In genomic region chr6:89021629-89022028, GRCh38 we compare ENCODE assay signal across 19 cellular contexts. TPM values are rescaled to one million over a fixed set of nuclear protein-coding genes. Genes with fewer than 3 reads are reported as not detected.
DNase-seq lines count a peak whose midpoint lies in the region; ATAC-seq, FAIRE-seq and TF ChIP-seq lines count a peak whose summit lies in the region.
"Had no signal": no experiment of that assay in that cellular context is flagged by ENCODE, and none has a peak within 500 bp of the region (broad histone marks: within the 10 kb centered on the region; RNA-seq: fewer than 3 reads in every experiment).

No MANE protein-coding gene starts in this region.

- H3K4me1 ChIP-seq in HUES64 (ENCODE audit: insufficient read depth, low read length) = peaks cover 25% of the 10 kb centered on the region
- peaks cover 50% of the 10 kb centered on the region for H3K4me1 ChIP-seq in body of pancreas
- H3K4me1 ChIP-seq in iPS-20b (ENCODE audit: insufficient read depth, low read length) = peaks cover 19% of the 10 kb centered on the region
- peaks cover 35% of the 10 kb centered on the region for H3K4me1 ChIP-seq in stomach smooth muscle (ENCODE audit: control insufficient read depth, insufficient read depth, low read length)
- H3K4me1 ChIP-seq in CD8-positive, alpha-beta T cell (ENCODE audit: insufficient read depth, low read length) = no peaks in the 10 kb centered on the region

- no peak overlapping the region for H3K27ac Mint-ChIP-seq in CD8-positive, alpha-beta T cell
- H3K27ac Mint-ChIP-seq: activated B cell treated with CpG ODN at 0.5 μM for 24 hours; activated naive CD8-positive, alpha-beta T cell treated with anti-CD3 and anti-CD28 coated beads, Interleukin-2, amount 50 U/mL, for 24 hours; activated T-helper 1 cell treated with anti-CD3 and anti-CD28 coated beads, Interleukin-12 subunit alpha, Interleukin-12 subunit beta, Interleukin-2, Interleukin-4 antibody, amounts not matched to agents 30 ng/mL and 10 ng/mL and 1 ng/mL, durations not matched to agents 14 hours and 24 hours and 36 hours; T-helper 17 cell had no signal

- POLR2A ChIA-PET in CD8-positive, alpha-beta T cell (lab: Charles Lee) = no interaction called here

- H3K36me3 ChIP-seq in HUES64 (ENCODE audit: insufficient read depth, low read length) (no peaks in the 10 kb centered on the region), body of pancreas (replicated peaks in 1 of 2; ENCODE audit: insufficient read depth in 1 of 2, low read depth in 2 of 2) (no peaks in the 10 kb centered on the region), iPS-20b (ENCODE audit: insufficient read depth, low read depth, low read length) (no peaks in the 10 kb centered on the region), stomach smooth muscle (ENCODE audit: control insufficient read depth in 2 of 2, insufficient read depth in 2 of 2, low read length in 2 of 2) (no peaks in the 10 kb centered on the region)
- no peaks in the 10 kb centered on the region for H3K36me3 ChIP-seq in CD8-positive, alpha-beta T cell (ENCODE audit: insufficient read depth, low read length)

- H3K9me3 ChIP-seq in HUES64 (ENCODE audit: insufficient read depth, low read depth, low read length) (no peaks in the 10 kb centered on the region), body of pancreas (no peaks in the 10 kb centered on the region), iPS-20b (ENCODE audit: insufficient read depth, low read depth, low read length) (no peaks in the 10 kb centered on the region), stomach smooth muscle (ENCODE audit: control insufficient read depth in 2 of 2, low read length in 2 of 2) (no peaks in the 10 kb centered on the region)
- H3K9me3 ChIP-seq in CD8-positive, alpha-beta T cell (ENCODE audit: low read length) = no peaks in the 10 kb centered on the region

- H3K9ac ChIP-seq in HUES64 (ENCODE audit: low read depth, low read length) (no peak overlapping the region), iPS-20b (ENCODE audit: low read depth, low read length) (0 out of 2 replicates have a peak overlapping the region, but pooled peaks have one; percentile 1), stomach smooth muscle (ENCODE audit: low read length in 2 of 2) (no peak overlapping the region)

- no peak for TF ChIP-seq CTCF in body of pancreas (IDR thresholded peaks at IDR 0.05)
- TF ChIP-seq CTCF in CD8-positive, alpha-beta T cell (IDR thresholded peaks at IDR 0.05) = no peak

- H3K27me3 Mint-ChIP-seq in CD8-positive, alpha-beta T cell (ENCODE audit: low read depth) = no peaks in the 10 kb centered on the region
- H3K27me3 Mint-ChIP-seq: activated naive CD8-positive, alpha-beta T cell treated with anti-CD3 and anti-CD28 coated beads, Interleukin-2, amount 50 U/mL, for 24 hours had no signal

- intact Hi-C loops in body of pancreas (cut with DNase I) = no loop called here
- intact Hi-C loops in CD8-positive, alpha-beta T cell (cut with DNase I, micrococcal nuclease) = no loop called here

- no peaks in the 10 kb centered on the region for H3K36me3 Mint-ChIP-seq in CD8-positive, alpha-beta T cell

- H3K4me3 ChIP-seq in HUES64 (ENCODE audit: low read length) (no peak overlapping the region), body of pancreas (no peak overlapping the region), iPS-20b (ENCODE audit: low read length) (no peak overlapping the region), stomach smooth muscle (ENCODE audit: low read length in 2 of 2) (no peak overlapping the region)
- no peak overlapping the region for H3K4me3 ChIP-seq in CD8-positive, alpha-beta T cell (ENCODE audit: low read depth, low read length)

- peaks cover 5% of the 10 kb centered on the region for H3K9me3 Mint-ChIP-seq in CD8-positive, alpha-beta T cell

- H3K4me1 Mint-ChIP-seq in CD8-positive, alpha-beta T cell (ENCODE audit: low read depth) = no peaks in the 10 kb centered on the region
- H3K4me1 Mint-ChIP-seq: activated B cell treated with CpG ODN at 0.5 μM for 24 hours; activated naive CD8-positive, alpha-beta T cell treated with anti-CD3 and anti-CD28 coated beads, Interleukin-2, amount 50 U/mL, for 24 hours had no signal

- H3K27ac ChIP-seq in HUES64 (ENCODE audit: low read depth, low read length) (peak overlapping the region; percentile 59; the same call in 1 of the 2 replicates), body of pancreas (peak overlapping the region; percentile 25 to 79 (median 62)), iPS-20b (ENCODE audit: low read length) (no peak overlapping the region), stomach smooth muscle (ENCODE audit: low read length) (peak overlapping the region; percentile 58)
- no peak overlapping the region for H3K27ac ChIP-seq in CD8-positive, alpha-beta T cell (ENCODE audit: low read depth, low read length)
- H3K27ac ChIP-seq: HL-60 had no signal

- CTCF ChIA-PET in CD8-positive, alpha-beta T cell (lab: Charles Lee) = no interaction called here

- 44% methylated on average over 4 of the region's 4 CpGs for WGBS in HUES64
- WGBS in body of pancreas, 2 donors = 64 to 66% methylated on average over 4 of the region's 4 CpGs

- TF ChIP-seq POLR2A in body of pancreas (IDR thresholded peaks at IDR 0.05) = no peak

- DNase-seq in body of pancreas (no peak), NCI-H2107 treated with DMSO at 0.1 percent for 48 hours (lab: John Stamatoyannopoulos, UW; ENCODE audit: unreplicated experiment) (no peak), GM19239 (ENCODE audit: insufficient read length, low spot score) (no peak), GM19240 (ENCODE audit: insufficient read length, low spot score) (no peak)
- no peak for DNase-seq in CD8-positive, alpha-beta T cell
- DNase-seq: activated B cell treated with CpG ODN at 0.5 μM for 24 hours; activated CD8-positive, alpha-beta memory T cell treated with anti-CD3 and anti-CD28 coated beads for 24 hours; activated naive CD8-positive, alpha-beta T cell treated with anti-CD3 and anti-CD28 coated beads, Interleukin-2, amount 50 U/mL, for 24 hours; AML-193; COR-L47; NCI-H2227 treated with DMSO at 0.1 percent for 48 hours; Right ventricle myocardium superior; T-helper 17 cell had no signal

- ATAC-seq in body of pancreas = no peak
- ATAC-seq in CD8-positive, alpha-beta T cell = no peak
- ATAC-seq: activated naive CD8-positive, alpha-beta T cell treated with anti-CD3 and anti-CD28 coated beads, Interleukin-2, amount 50 U/mL, for 24 hours; T-helper 17 cell had no signal

- H3K4me3 Mint-ChIP-seq in CD8-positive, alpha-beta T cell = no peak overlapping the region
- H3K4me3 Mint-ChIP-seq: activated B cell treated with CpG ODN at 0.5 μM for 24 hours; activated naive CD8-positive, alpha-beta T cell treated with anti-CD3 and anti-CD28 coated beads, Interleukin-2, amount 50 U/mL, for 24 hours; activated T-helper 1 cell treated with anti-CD3 and anti-CD28 coated beads, Interleukin-12 subunit alpha, Interleukin-12 subunit beta, Interleukin-2, Interleukin-4 antibody, amounts not matched to agents 30 ng/mL and 10 ng/mL and 1 ng/mL, durations not matched to agents 14 hours and 24 hours and 36 hours; T-helper 17 cell had no signal

- no peak for FAIRE-seq in GM19239 (lab: Jason Lieb, UNC)
- FAIRE-seq: G401.6 had no signal

- H3K27me3 ChIP-seq in HUES64 (ENCODE audit: insufficient read depth, low read length) (no peaks in the 10 kb centered on the region), body of pancreas (no peaks in the 10 kb centered on the region), iPS-20b (ENCODE audit: insufficient read depth, low read length) (no peaks in the 10 kb centered on the region), stomach smooth muscle (ENCODE audit: control insufficient read depth in 1 of 2, insufficient read depth in 2 of 2, low read length in 2 of 2) (no peaks in the 10 kb centered on the region)
- no peaks in the 10 kb centered on the region for H3K27me3 ChIP-seq in CD8-positive, alpha-beta T cell (ENCODE audit: insufficient read depth, low read length)

RNA-seq across cellular contexts. Expression of gene RNGTT, which starts 58.2 kb away (rescaled TPM):
- 17.8 TPM for polyA plus RNA-seq in HUES64 (2013, experiment 1 of 2)
- 18.5 TPM for polyA plus RNA-seq in HUES64 (2013, experiment 2 of 2)
- 10 to 100 TPM in 1 of 2 donors, 1 to 10 TPM in 1; 9.9 to 15.2 TPM for total RNA-seq in body of pancreas
- 10 to 100 TPM; 10.1 to 10.3 TPM for total RNA-seq in CD8-positive, alpha-beta T cell

RNA-seq across cellular contexts. Expression of gene PNRC1, which starts 58.9 kb away (rescaled TPM):
- 20.1 TPM for polyA plus RNA-seq in HUES64 (2013, experiment 1 of 2)
- 30.3 TPM for polyA plus RNA-seq in HUES64 (2013, experiment 2 of 2)
- total RNA-seq in body of pancreas = 100 to 1,000 TPM; 133 to 179 TPM
- total RNA-seq in CD8-positive, alpha-beta T cell = 1,000 to 10,000 TPM; 1,160 to 1,236 TPM

Comparison
In these comparisons a context has a peak if more than half of its experiments do, and no peak if none do; other contexts are left out.
1. H3K27ac ChIP-seq: peak in HUES64 (single experiment), body of pancreas (4 of 4) and stomach smooth muscle (single experiment); none in iPS-20b (single experiment) and CD8-positive, alpha-beta T cell (single experiment).
2. RNA of gene PNRC1, which starts 58.9 kb away (total RNA-seq): 1,160 to 1,236 TPM in CD8-positive, alpha-beta T cell; 133 to 179 TPM in body of pancreas; every median in the first group is over 4 times any median in the second.